In genomic region chr2:52082646-52083045, GRCh38 we compare ENCODE assay signal across 13 cellular contexts.
DNase-seq lines count a peak whose midpoint lies in the region; ATAC-seq and TF ChIP-seq lines count a peak whose summit lies in the region.
"Had no signal": no experiment of that assay in that cellular context is flagged by ENCODE, and none has a peak within 500 bp of the region (broad histone marks: within the 10 kb centered on the region; RNA-seq: fewer than 3 reads in every experiment).

No MANE protein-coding gene starts in this region.

- H3K27ac ChIP-seq in aorta (ENCODE audit: low read depth in 1 of 2, low read length in 2 of 2): no peak overlapping the region
- H3K27ac ChIP-seq: BLaER1 treated with 17β-estradiol and CSF1 and Interleukin-3, amounts not matched to agents 10 nM and 100 nM; GM23248 had no signal

- intact Hi-C loops in aorta (cut with DNase I): no loop called here

- H3K27me3 Mint-ChIP-seq in WTC11 (ENCODE audit: low read depth): no peaks in the 10 kb centered on the region
- H3K27me3 Mint-ChIP-seq: B cell had no signal

- H3K4me1 Mint-ChIP-seq in WTC11: peaks cover 28% of the 10 kb centered on the region

- H3K27me3 ChIP-seq in aorta (ENCODE audit: control insufficient read depth in 1 of 2, insufficient read depth in 2 of 2, low read length in 1 of 2): no peaks in the 10 kb centered on the region
- H3K27me3 ChIP-seq: BLaER1 treated with 17β-estradiol and CSF1 and Interleukin-3, amounts not matched to agents 10 nM and 100 nM had no signal

- no peak for TF ChIP-seq CTCF in WTC11 (IDR thresholded peaks at IDR 0.05)

- H3K36me3 Mint-ChIP-seq in WTC11: no peaks in the 10 kb centered on the region
- H3K36me3 Mint-ChIP-seq: CD8-positive, alpha-beta T cell had no signal

- H3K4me1 ChIP-seq in aorta (ENCODE audit: control insufficient read depth in 1 of 2, insufficient read depth in 2 of 2, low read length in 2 of 2): no peaks in the 10 kb centered on the region

- TF ChIP-seq POLR2A in erythroblast (IDR thresholded peaks at IDR 0.05; ENCODE audit: low read length): no peak

- no peaks in the 10 kb centered on the region for H3K9me3 ChIP-seq in aorta (ENCODE audit: control insufficient read depth, low read length)
- H3K9me3 ChIP-seq: BLaER1 treated with 17β-estradiol and CSF1 and Interleukin-3, amounts not matched to agents 10 nM and 100 nM had no signal

- DNase-seq in NCI-H748 treated with DMSO at 0.1 percent for 48 hours (lab: John Stamatoyannopoulos, UW) (peak; percentile 19), NCI-H748 (lab: John Stamatoyannopoulos, UW; ENCODE audit: unreplicated experiment) (no peak), NCI-H1105 treated with DMSO at 0.1 percent for 48 hours (lab: John Stamatoyannopoulos, UW) (peak; percentile 84), WTC11 (ENCODE audit: low spot score) (no peak), aorta (no peak), erythroblast (lab: John Stamatoyannopoulos, UW) (no peak)
- DNase-seq: Calu3; CD8-positive, alpha-beta T cell; GM23248 had no signal

- H3K27ac Mint-ChIP-seq in WTC11: no peak overlapping the region
- H3K27ac Mint-ChIP-seq: B cell; CD8-positive, alpha-beta T cell had no signal

- POLR2A ChIA-PET in WTC11 (lab: Charles Lee): no interaction called here

- no peaks in the 10 kb centered on the region for H3K9me3 Mint-ChIP-seq in WTC11

- no peak overlapping the region for H3K4me3 ChIP-seq in aorta (ENCODE audit: low read length in 2 of 2)
- H3K4me3 ChIP-seq: BLaER1 treated with 17β-estradiol and CSF1 and Interleukin-3, amounts not matched to agents 10 nM and 100 nM; GM23248; HAP-1 had no signal

- ATAC-seq in WTC11: peak; percentile 22; the same call in 1 of the 2 replicates
- no peak for ATAC-seq in GM18861 (IDR thresholded peaks at IDR 0.05; ENCODE audit: unreplicated experiment)
- no peak for ATAC-seq in aorta (ENCODE audit: low FRiP score)
- ATAC-seq: CD8-positive, alpha-beta T cell had no signal

- CTCF ChIA-PET in WTC11 (lab: Charles Lee): no interaction called here

- H3K36me3 ChIP-seq in aorta (ENCODE audit: control insufficient read depth in 1 of 2, insufficient read depth in 2 of 2, low read length in 1 of 2): no peaks in the 10 kb centered on the region
- H3K36me3 ChIP-seq: BLaER1 treated with 17β-estradiol and CSF1 and Interleukin-3, amounts not matched to agents 10 nM and 100 nM; HAP-1 had no signal

- H3K4me3 Mint-ChIP-seq in WTC11: no peak overlapping the region
- H3K4me3 Mint-ChIP-seq: B cell; CD8-positive, alpha-beta T cell had no signal

TF ChIP-seq in WTC11, 78 proteins besides CTCF, POLR2A, EP300 and RAD21:
- TF ChIP-seq NR3C1 (CRISPR knock-in tag; conservative IDR thresholded peaks at IDR 0.05; ENCODE audit: low read depth) (no peak), ZNF232 (CRISPR knock-in tag; IDR thresholded peaks at IDR 0.05) (no peak), ARID4B (CRISPR knock-in tag; IDR thresholded peaks at IDR 0.05; ENCODE audit: borderline replicate concordance) (no peak), TP53 (CRISPR knock-in tag; IDR thresholded peaks at IDR 0.05) (no peak), IRF1 (CRISPR knock-in tag; IDR thresholded peaks at IDR 0.05) (no peak), FOXP1 (CRISPR knock-in tag; IDR thresholded peaks at IDR 0.05; ENCODE audit: borderline replicate concordance) (no peak), HMGXB4 (CRISPR knock-in tag; IDR thresholded peaks at IDR 0.05) (no peak)

Comparison
In these comparisons a context has a peak if more than half of its experiments do, and no peak if none do; other contexts are left out.
1. DNase-seq: peak in NCI-H748 treated with DMSO at 0.1 percent for 48 hours (single experiment) and NCI-H1105 treated with DMSO at 0.1 percent for 48 hours (single experiment); none in NCI-H748 (single experiment), WTC11 (single experiment), aorta (0 of 2) and erythroblast (0 of 2).